Comparison of ENCODE assay signal across 9 cellular contexts in the genomic region with DNA sequence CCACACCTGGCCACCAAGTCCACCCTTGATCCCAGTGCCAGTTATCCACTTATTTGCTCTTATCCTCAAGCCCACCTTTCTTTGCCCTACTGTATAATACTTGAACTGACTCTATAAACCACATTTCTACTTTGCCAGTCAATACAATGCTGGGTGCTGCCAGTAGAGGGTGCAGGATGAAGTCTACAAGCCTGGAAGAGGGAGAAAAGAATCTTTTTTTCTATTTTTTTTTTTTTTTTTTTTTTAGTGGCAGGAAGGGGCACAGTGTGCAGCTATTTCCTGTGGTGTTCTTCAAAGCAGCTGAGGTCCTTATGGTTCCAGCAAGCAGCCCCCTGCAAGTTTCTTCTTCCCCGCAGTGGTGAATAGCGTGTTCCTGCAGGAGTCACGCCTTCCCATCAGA. TPM values are rescaled to one million over a fixed set of nuclear protein-coding genes. Genes with fewer than 3 reads are reported as not detected.
DNase-seq lines count a peak whose midpoint lies in the region; ATAC-seq and TF ChIP-seq lines count a peak whose summit lies in the region.
"Had no signal": no experiment of that assay in that cellular context is flagged by ENCODE, and none has a peak within 500 bp of the region (broad histone marks: within the 10 kb centered on the region; RNA-seq: fewer than 3 reads in every experiment).

No MANE protein-coding gene starts in this region.

- H3K27ac Mint-ChIP-seq in activated naive CD8-positive, alpha-beta T cell treated with anti-CD3 and anti-CD28 coated beads, Interleukin-2, amount 10 ng/mL, durations not matched to agents 7 days and 5 days, result no peak overlapping the region
- H3K27ac Mint-ChIP-seq in neural crest cell (ENCODE audit: unreplicated experiment), result no peak overlapping the region

- H3K4me3 Mint-ChIP-seq in activated naive CD8-positive, alpha-beta T cell treated with anti-CD3 and anti-CD28 coated beads, Interleukin-2, amount 10 ng/mL, durations not matched to agents 7 days and 5 days, result peak overlapping the region; percentile 7
- H3K4me3 Mint-ChIP-seq in neural crest cell, result no peak overlapping the region

- POLR2A ChIA-PET in activated naive CD8-positive, alpha-beta T cell treated with anti-CD3 and anti-CD28 coated beads, Interleukin-2, amount 10 ng/mL, durations not matched to agents 7 days and 5 days (lab: Charles Lee), result interaction anchor here (0.6 kb wide), 1 partner anchor 93 kb away, joined by 3 read pairs; no protein-coding TSS in a partner anchor

- peak; percentile 37 for TF ChIP-seq CTCF in HL-60 (IDR thresholded peaks at IDR 0.05; ENCODE audit: insufficient read depth, low read length)
- TF ChIP-seq CTCF in neural crest cell (conservative IDR thresholded peaks at IDR 0.05), result peak; percentile 54

- no peak overlapping the region for H3K27ac ChIP-seq in HL-60 (replicated peaks)
- H3K27ac ChIP-seq: thoracic aorta had no signal

- DNase-seq in SKM-1 (lab: John Stamatoyannopoulos, UW; ENCODE audit: unreplicated experiment) (peak; percentile 31), SKM-1 treated with dmso at 0.1 percent for 144 hours (lab: John Stamatoyannopoulos, UW; ENCODE audit: unreplicated experiment) (no peak), HL-60 (ENCODE audit: low read depth in 1 of 2, low spot score in 1 of 2) (peak in 1 of 2 experiments; percentile 18), neural crest cell (ENCODE audit: low read depth, low spot score) (no peak), mesenteric fat pad (ENCODE audit: low spot score) (no peak), NCI-H2196 treated with DMSO at 0.1 percent for 48 hours (lab: John Stamatoyannopoulos, UW; ENCODE audit: unreplicated experiment) (no peak), NCI-H774 (lab: John Stamatoyannopoulos, UW) (no peak)
- peak; percentile 40 for DNase-seq in activated naive CD8-positive, alpha-beta T cell treated with anti-CD3 and anti-CD28 coated beads, Interleukin-2, amount 10 ng/mL, durations not matched to agents 7 days and 5 days

- peaks cover 33% of the 10 kb centered on the region for H3K4me1 Mint-ChIP-seq in activated naive CD8-positive, alpha-beta T cell treated with anti-CD3 and anti-CD28 coated beads, Interleukin-2, amount 10 ng/mL, durations not matched to agents 7 days and 5 days
- H3K4me1 Mint-ChIP-seq in neural crest cell, result peaks cover 20% of the 10 kb centered on the region

- H3K27me3 ChIP-seq in HL-60 (ENCODE audit: insufficient read depth, poor library complexity, severe bottlenecking), result no peaks in the 10 kb centered on the region

- H3K27me3 Mint-ChIP-seq in activated naive CD8-positive, alpha-beta T cell treated with anti-CD3 and anti-CD28 coated beads, Interleukin-2, amount 10 ng/mL, durations not matched to agents 7 days and 5 days, result peaks cover 37% of the 10 kb centered on the region
- H3K27me3 Mint-ChIP-seq in neural crest cell (ENCODE audit: low read depth), result no peaks in the 10 kb centered on the region

- no peak overlapping the region for H3K4me3 ChIP-seq in HL-60 (replicated peaks; ENCODE audit: insufficient read depth, low read length)
- H3K4me3 ChIP-seq: thoracic aorta had no signal

- H3K36me3 Mint-ChIP-seq in activated naive CD8-positive, alpha-beta T cell treated with anti-CD3 and anti-CD28 coated beads, Interleukin-2, amount 10 ng/mL, durations not matched to agents 7 days and 5 days, result peaks cover 3% of the 10 kb centered on the region
- peaks cover 3% of the 10 kb centered on the region for H3K36me3 Mint-ChIP-seq in neural crest cell (ENCODE audit: low read depth)

- ATAC-seq in activated naive CD8-positive, alpha-beta T cell treated with anti-CD3 and anti-CD28 coated beads, Interleukin-2, amount 10 ng/mL, durations not matched to agents 7 days and 5 days (ENCODE audit: low read depth), result peak; percentile 93

- H3K9me3 Mint-ChIP-seq in activated naive CD8-positive, alpha-beta T cell treated with anti-CD3 and anti-CD28 coated beads, Interleukin-2, amount 10 ng/mL, durations not matched to agents 7 days and 5 days, result peaks cover 15% of the 10 kb centered on the region
- peaks cover 4% of the 10 kb centered on the region for H3K9me3 Mint-ChIP-seq in neural crest cell

RNA-seq across cellular contexts. Expression of gene GABRR1, which starts 22.2 kb away (rescaled TPM):
- total RNA-seq in activated naive CD8-positive, alpha-beta T cell treated with anti-CD3 and anti-CD28 coated beads, Interleukin-2, amount 10 ng/mL, durations not matched to agents 7 days and 5 days, result not detected
- 0.12 TPM in 1 of 2 replicates, not detected in the other for total RNA-seq in neural crest cell
- total RNA-seq in mesenteric fat pad, result not detected

Comparison
In these comparisons a context has a peak if more than half of its experiments do, and no peak if none do; other contexts are left out.
1. DNase-seq: peak in SKM-1 (single experiment) and activated naive CD8-positive, alpha-beta T cell treated with anti-CD3 and anti-CD28 coated beads, Interleukin-2, amount 10 ng/mL, durations not matched to agents 7 days and 5 days (single experiment); none in SKM-1 treated with dmso at 0.1 percent for 144 hours (single experiment), neural crest cell (single experiment), mesenteric fat pad (single experiment), NCI-H2196 treated with DMSO at 0.1 percent for 48 hours (single experiment) and NCI-H774 (single experiment).